Comparison of ENCODE assay signal across 20 cellular contexts in the genomic region with DNA sequence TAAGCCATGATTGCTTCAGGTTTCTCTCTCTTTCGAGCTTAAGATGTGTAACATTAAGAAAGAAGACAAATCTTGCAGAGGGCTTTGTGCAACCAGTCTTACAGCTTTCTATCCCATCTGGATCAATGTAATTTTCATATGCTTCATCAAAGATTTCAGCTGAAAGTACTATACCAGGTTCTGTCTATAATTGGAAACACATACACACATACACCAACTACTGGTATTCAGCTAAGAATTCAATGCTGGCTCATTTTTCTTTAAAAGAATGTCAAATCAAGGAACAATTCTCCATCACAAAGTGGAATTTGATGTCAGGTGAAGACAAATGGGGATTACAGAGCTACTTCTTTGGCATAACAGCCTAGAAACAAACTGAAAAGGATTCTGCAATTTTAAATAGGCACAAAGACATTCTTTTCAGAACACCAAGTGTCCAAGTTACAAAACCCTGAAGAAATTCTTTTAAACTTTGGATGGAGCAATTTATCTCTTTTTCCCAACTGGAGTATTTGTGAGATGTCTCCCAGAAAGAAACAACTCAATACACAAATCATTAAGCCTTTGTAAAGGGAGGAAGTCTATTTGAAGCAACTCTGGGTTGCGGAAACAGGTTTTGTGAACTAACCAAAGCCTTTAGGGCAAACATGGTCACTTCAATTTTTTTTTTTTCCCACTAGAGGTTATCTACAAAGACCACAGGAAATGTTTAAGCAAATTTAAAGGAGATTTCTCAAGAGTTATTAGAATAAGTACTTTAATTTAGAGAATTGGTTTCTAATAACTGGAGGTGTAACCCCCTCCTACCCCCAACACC. TPM values are rescaled to one million over a fixed set of nuclear protein-coding genes. Genes with fewer than 3 reads are reported as not detected.
A peak's percentile ranks its signal among the peaks of the same experiment; 100 is the strongest.
DNase-seq lines count a peak whose midpoint lies in the region; ATAC-seq and TF ChIP-seq lines count a peak whose summit lies in the region.
"Had no signal": no experiment of that assay in that cellular context is flagged by ENCODE, and none has a peak within 500 bp of the region (broad histone marks: within the 10 kb centered on the region; RNA-seq: fewer than 3 reads in every experiment).

No MANE protein-coding gene starts in this region.

- ATAC-seq in sciatic nerve (no peak), GM19035 (IDR thresholded peaks at IDR 0.05; ENCODE audit: unreplicated experiment) (no peak)
- ATAC-seq: lower lobe of right lung, PC-3 had no signal

- H3K27ac ChIP-seq in RWPE1: no peak overlapping the region
- H3K27ac ChIP-seq: GM23248, lower lobe of right lung had no signal

- TF ChIP-seq CTCF in GM10266 (IDR thresholded peaks at IDR 0.05; ENCODE audit: control insufficient read depth, insufficient read depth, low read depth, missing control alignments) (no peak), fibroblast of villous mesenchyme (IDR thresholded peaks at IDR 0.05; ENCODE audit: insufficient read depth, low read depth, low read length) (no peak), RWPE1 (conservative IDR thresholded peaks at IDR 0.05; ENCODE audit: low read depth) (no peak)

- POLR2A ChIA-PET in RWPE1 (lab: Yijun Ruan, JAX; ENCODE audit: low non-redundant PET): no interaction called here

- peak; percentile 59 to 69 for DNase-seq in AML-193 (lab: John Stamatoyannopoulos, UW)
- DNase-seq in GM10266 (ENCODE audit: extremely low spot score): peak; percentile 31
- peak; percentile 0 for DNase-seq in SKM-1 treated with dmso at 0.1 percent for 144 hours (lab: John Stamatoyannopoulos, UW; ENCODE audit: unreplicated experiment)
- peak; percentile 2 for DNase-seq in fibroblast of villous mesenchyme (ENCODE audit: low read depth)
- no peak for DNase-seq in RWPE1 (ENCODE audit: low spot score)
- no peak for DNase-seq in NCI-H1436 (lab: John Stamatoyannopoulos, UW)
- DNase-seq in sciatic nerve (ENCODE audit: low spot score): no peak
- DNase-seq: activated CD4-positive, alpha-beta T cell treated with anti-CD3 and anti-CD28 coated beads, Interleukin-2, amount 50 U/mL, for 1 hour; activated T-cell treated with anti-CD3 and anti-CD28 coated beads, Interleukin-2, amount 50 U/mL, for 48 hours; Calu3; GM23248; lower lobe of right lung; NCI-H1105; NCI-H526 treated with DMSO at 0.1 percent for 48 hours; PC-3; stimulated activated CD8-positive, alpha-beta memory T cell treated with anti-CD3 and anti-CD28 coated beads, Interleukin-4, amount 100 ng/mL, for 48 hours had no signal

- H3K4me3 ChIP-seq in fibroblast of villous mesenchyme (ENCODE audit: low read depth, low read length): no peak overlapping the region
- H3K4me3 ChIP-seq: GM23248, lower lobe of right lung had no signal

- intact Hi-C loops in sciatic nerve (cut with DNase I): no loop called here

- CTCF ChIA-PET in RWPE1 (lab: Yijun Ruan, JAX): no interaction called here

RNA-seq across cellular contexts. Expression of gene FAM9C, which starts 1.8 kb away (rescaled TPM):
- total RNA-seq in fibroblast of villous mesenchyme: under 0.01 TPM in 2 replicates
- not detected for total RNA-seq in sciatic nerve
- total RNA-seq: bronchial epithelial cell, Calu3, GM23248, HT1080, lower lobe of right lung, PC-3, SK-MEL-5 had no signal

Comparison
In these comparisons a context has a peak if more than half of its experiments do, and no peak if none do; other contexts are left out.
1. DNase-seq: peak in AML-193 (2 of 2), GM10266 (single experiment), SKM-1 treated with dmso at 0.1 percent for 144 hours (single experiment) and fibroblast of villous mesenchyme (single experiment); none in RWPE1 (single experiment), NCI-H1436 (single experiment) and sciatic nerve (single experiment).